29 cellular contexts compared by ENCODE assay signal in the genomic region with DNA sequence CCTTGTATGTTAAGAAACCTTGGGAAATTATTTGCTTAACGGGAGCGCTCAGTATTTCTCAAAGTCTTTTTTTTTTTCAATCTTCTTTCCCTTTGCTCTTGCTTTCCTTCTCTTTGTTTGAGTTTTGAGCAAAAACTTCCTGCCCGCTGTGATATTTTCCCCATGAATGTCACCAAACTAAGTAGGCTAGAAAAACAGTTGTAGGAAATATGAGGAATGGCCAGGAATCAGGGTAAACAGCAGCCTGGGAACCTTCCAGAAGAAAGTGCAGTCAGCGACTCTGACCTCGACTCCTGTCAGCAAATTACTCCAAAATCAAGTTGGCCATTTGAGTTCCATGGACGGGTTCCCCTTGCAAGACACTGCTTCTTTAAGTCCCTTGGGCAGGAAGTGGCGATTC. TPM values are rescaled to one million over a fixed set of nuclear protein-coding genes. Genes with fewer than 3 reads are reported as not detected.
"Had no signal": no experiment of that assay in that cellular context is flagged by ENCODE, and none has a peak within 500 bp of the region (broad histone marks: within the 10 kb centered on the region; RNA-seq: fewer than 3 reads in every experiment).

No MANE protein-coding gene starts in this region.

- H3K4me3 ChIP-seq: body of pancreas, colonic mucosa, dorsolateral prefrontal cortex, esophagus squamous epithelium, gastroesophageal sphincter, heart right ventricle had no signal

- H3K9me3 Mint-ChIP-seq: activated CD4-positive, alpha-beta memory T cell treated with anti-CD3 and anti-CD28 coated beads, Interleukin-2, amount 10 ng/mL, durations not matched to agents 7 days and 5 days had no signal

- H3K36me3 Mint-ChIP-seq: activated naive CD8-positive, alpha-beta T cell had no signal

- H3K27me3 ChIP-seq: body of pancreas, colonic mucosa, dorsolateral prefrontal cortex had no signal

- H3K27ac Mint-ChIP-seq: activated CD4-positive, alpha-beta memory T cell treated with anti-CD3 and anti-CD28 coated beads, Interleukin-2, amount 10 ng/mL, durations not matched to agents 7 days and 5 days; activated CD4-positive, alpha-beta T cell treated with anti-CD3 and anti-CD28 coated beads for 36 hours; activated CD4-positive, alpha-beta T cell treated with anti-CD3 and anti-CD28 coated beads, Interleukin-2, amount 10 ng/mL, durations not matched to agents 24 days and 14 days; activated naive CD8-positive, alpha-beta T cell; activated T-helper 17 cell treated with anti-CD3 and anti-CD28 coated beads, Interleukin-2, amount 50 U/mL, for 72 hours; dendritic cell treated with granulocyte-macrophage colony-stimulating factor and Interleukin-4, amounts not matched to agents 40 ng/mL and 50 ng/mL, for 4 days; endodermal cell had no signal

- H3K4me1 Mint-ChIP-seq: activated CD4-positive, alpha-beta T cell treated with anti-CD3 and anti-CD28 coated beads for 36 hours; activated CD4-positive, alpha-beta T cell treated with anti-CD3 and anti-CD28 coated beads, Interleukin-2, amount 10 ng/mL, durations not matched to agents 24 days and 14 days; activated T-helper 17 cell treated with anti-CD3 and anti-CD28 coated beads, Interleukin-2, amount 50 U/mL, for 72 hours had no signal

- H3K4me1 ChIP-seq: body of pancreas, colonic mucosa had no signal

- H3K9me3 ChIP-seq: colonic mucosa had no signal

- DNase-seq: activated CD4-positive, alpha-beta memory T cell treated with anti-CD3 and anti-CD28 coated beads, Interleukin-2, amount 10 ng/mL, durations not matched to agents 7 days and 5 days; activated CD4-positive, alpha-beta T cell treated with anti-CD3 and anti-CD28 coated beads for 36 hours; activated CD4-positive, alpha-beta T cell treated with anti-CD3 and anti-CD28 coated beads, Interleukin-2, amount 10 ng/mL, durations not matched to agents 24 days and 14 days; activated CD4-positive, CD25-positive, alpha-beta regulatory T cell; activated CD4-positive, CD25-positive, alpha-beta regulatory T cell treated with anti-CD3 and anti-CD28 coated beads, Interleukin-2, amount 50 U/mL, for 72 hours; activated effector memory CD4-positive, alpha-beta T cell treated with Interleukin-2 at 50 U/mL for 16 hours; activated gamma-delta T cell treated with Interleukin-2 at 50 U/mL for 16 hours; activated naive CD4-positive, alpha-beta T cell treated with anti-CD3 and anti-CD28 coated beads, Interleukin-2, amount 50 U/mL, for 16 hours; activated naive CD4-positive, alpha-beta T cell treated with Interleukin-2 at 50 U/mL for 16 hours; activated T-cell treated with anti-CD3 and anti-CD28 coated beads, Interleukin-2, amount 50 U/mL, for 4 hours; amniotic stem cell; anterior cingulate cortex; body of pancreas; caudate nucleus; colonic mucosa; dorsolateral prefrontal cortex; effector memory CD4-positive, alpha-beta T cell; endodermal cell; esophagus squamous epithelium; foreskin melanocyte; heart right ventricle; T-helper 1 cell; T-helper 2 cell had no signal

- ATAC-seq: activated CD4-positive, alpha-beta T cell treated with anti-CD3 and anti-CD28 coated beads for 36 hours; activated T-cell treated with anti-CD3 and anti-CD28 coated beads, Interleukin-2, amount 50 U/mL, for 4 hours; activated T-helper 17 cell treated with anti-CD3 and anti-CD28 coated beads, Interleukin-2, amount 50 U/mL, for 72 hours; body of pancreas; gastroesophageal sphincter had no signal

- H3K36me3 ChIP-seq: colonic mucosa, esophagus squamous epithelium, gastroesophageal sphincter, heart right ventricle had no signal

- H3K4me3 Mint-ChIP-seq: activated CD4-positive, alpha-beta memory T cell treated with anti-CD3 and anti-CD28 coated beads, Interleukin-2, amount 10 ng/mL, durations not matched to agents 7 days and 5 days; activated CD4-positive, alpha-beta T cell treated with anti-CD3 and anti-CD28 coated beads for 36 hours; activated CD4-positive, alpha-beta T cell treated with anti-CD3 and anti-CD28 coated beads, Interleukin-2, amount 10 ng/mL, durations not matched to agents 24 days and 14 days; activated naive CD8-positive, alpha-beta T cell; activated T-cell treated with anti-CD3 and anti-CD28 coated beads, Interleukin-2, amount 50 U/mL, for 4 hours; activated T-helper 17 cell treated with anti-CD3 and anti-CD28 coated beads, Interleukin-2, amount 50 U/mL, for 72 hours; dendritic cell treated with granulocyte-macrophage colony-stimulating factor and Interleukin-4, amounts not matched to agents 40 ng/mL and 50 ng/mL, for 4 days; endodermal cell had no signal

- H3K27ac ChIP-seq: body of pancreas, colonic mucosa, epithelial cell of prostate, esophagus squamous epithelium, gastroesophageal sphincter, heart right ventricle had no signal

RNA-seq across cellular contexts. Expression of a gene that starts 11.6 kb away (rescaled TPM):
- total RNA-seq: activated CD4-positive, alpha-beta memory T cell treated with anti-CD3 and anti-CD28 coated beads, Interleukin-2, amount 10 ng/mL, durations not matched to agents 7 days and 5 days; activated CD4-positive, alpha-beta T cell treated with anti-CD3 and anti-CD28 coated beads for 36 hours; activated CD4-positive, alpha-beta T cell treated with anti-CD3 and anti-CD28 coated beads, Interleukin-2, amount 10 ng/mL, durations not matched to agents 24 days and 14 days; activated T-cell treated with anti-CD3 and anti-CD28 coated beads, Interleukin-2, amount 50 U/mL, for 4 hours; activated T-helper 17 cell treated with anti-CD3 and anti-CD28 coated beads, Interleukin-2, amount 50 U/mL, for 72 hours; fibroblast of lung had no signal
